11 cellular contexts compared by ENCODE assay signal in genomic region chr1:236535656-236536293, GRCh38. TPM values are rescaled to one million over a fixed set of nuclear protein-coding genes. Genes with fewer than 3 reads are reported as not detected.
DNase-seq lines count a peak whose midpoint lies in the region; ATAC-seq and TF ChIP-seq lines count a peak whose summit lies in the region.
"Had no signal": no experiment of that assay in that cellular context is flagged by ENCODE, and none has a peak within 500 bp of the region (broad histone marks: within the 10 kb centered on the region; RNA-seq: fewer than 3 reads in every experiment).

No MANE protein-coding gene starts in this region.

- TF ChIP-seq EP300 in SK-N-SH (IDR thresholded peaks at IDR 0.05; ENCODE audit: borderline replicate concordance in 1 of 2, low read depth in 1 of 2, low read length in 1 of 2): no peak

- no peak overlapping the region for H3K4me3 Mint-ChIP-seq in naive thymus-derived CD4-positive, alpha-beta T cell
- H3K4me3 Mint-ChIP-seq: nephron progenitor cell had no signal

- no peak overlapping the region for H2AFZ ChIP-seq in SK-N-SH (ENCODE audit: low read depth)

- H3F3A ChIP-seq in SK-N-SH (replicated peaks; ENCODE audit: insufficient read depth): peaks cover 4% of the 10 kb centered on the region

- peak overlapping the region in 6 of 9 donors; percentile 14 to 81 (median 43) for H3K27ac Mint-ChIP-seq in naive thymus-derived CD4-positive, alpha-beta T cell
- H3K27ac Mint-ChIP-seq: nephron progenitor cell had no signal

- H3K4me2 ChIP-seq in SK-N-SH: no peak overlapping the region
- H3K4me2 ChIP-seq: A549 had no signal

- peaks cover 0 to 39% (median 21%) of the 10 kb centered on the region in 5 donors for H3K36me3 Mint-ChIP-seq in naive thymus-derived CD4-positive, alpha-beta T cell

- H3K79me2 ChIP-seq in SK-N-SH (ENCODE audit: insufficient read depth): no peaks in the 10 kb centered on the region; the same call in 1 of the 2 replicates

- H3K9me3 ChIP-seq in SK-N-SH: no peaks in the 10 kb centered on the region
- no peaks in the 10 kb centered on the region for H3K9me3 ChIP-seq in SK-N-MC (ENCODE audit: low read depth, low read length)
- H3K9me3 ChIP-seq in naive thymus-derived CD4-positive, alpha-beta T cell (ENCODE audit: control insufficient read depth in 2 of 3, low read length in 3 of 3): no peaks in the 10 kb centered on the region
- H3K9me3 ChIP-seq in colonic mucosa: no peaks in the 10 kb centered on the region
- H3K9me3 ChIP-seq: A549 had no signal

- no peak for TF ChIP-seq RAD21 in SK-N-SH (IDR thresholded peaks at IDR 0.05; ENCODE audit: low read length)

- 96% methylated on average over 9 of the region's 9 CpGs for WGBS in SK-N-SH (ENCODE audit: low lambda C conversion rate)

- no peaks in the 10 kb centered on the region for H3K9me2 ChIP-seq in SK-N-SH

- peaks cover 0 to 8% of the 10 kb centered on the region in 2 experiments; a peak in 2 of 4 replicates for H3K4me1 ChIP-seq in SK-N-SH (ENCODE audit: control insufficient read depth in 1 of 2, insufficient read depth in 2 of 2, low read depth in 1 of 2, low read length in 1 of 2)
- peaks cover 4 to 7% of the 10 kb centered on the region in 2 donors for H3K4me1 ChIP-seq in naive thymus-derived CD4-positive, alpha-beta T cell (ENCODE audit: control insufficient read depth in 2 of 2, insufficient read depth in 2 of 2, low read length in 2 of 2)
- peaks cover 4% of the 10 kb centered on the region for H3K4me1 ChIP-seq in colonic mucosa

- TF ChIP-seq CTCF in SK-N-SH (IDR thresholded peaks at IDR 0.05) (no peak), colonic mucosa (IDR thresholded peaks at IDR 0.05) (no peak)

- H3K27me3 Mint-ChIP-seq in naive thymus-derived CD4-positive, alpha-beta T cell: no peaks in the 10 kb centered on the region

- peak overlapping the region in 1 of 2 experiments; percentile 24; a peak in 1 of 4 replicates for H3K27ac ChIP-seq in SK-N-SH (ENCODE audit: low read depth in 2 of 2, low read length in 1 of 2)
- H3K27ac ChIP-seq in SK-N-MC: peak overlapping the region; percentile 88
- no peak overlapping the region for H3K27ac ChIP-seq in naive thymus-derived CD4-positive, alpha-beta T cell (ENCODE audit: low read depth, low read length)
- no peak overlapping the region for H3K27ac ChIP-seq in colonic mucosa
- H3K27ac ChIP-seq: A549 had no signal

- CTCF ChIA-PET in SK-N-SH (lab: Yijun Ruan, JAX): interaction anchor here (0.7 to 1.4 kb wide), 3 partner anchors 10 to 427 kb away, joined by 3 read pairs; no protein-coding TSS in a partner anchor
- CTCF ChIA-PET in naive thymus-derived CD4-positive, alpha-beta T cell (lab: Charles Lee): interaction anchor here (0.6 kb wide), 1 partner anchor 728 kb away, joined by 3 read pairs; no protein-coding TSS in a partner anchor

- no peaks in the 10 kb centered on the region for H3K9me3 Mint-ChIP-seq in naive thymus-derived CD4-positive, alpha-beta T cell
- H3K9me3 Mint-ChIP-seq: nephron progenitor cell had no signal

- intact Hi-C loops in naive thymus-derived CD4-positive, alpha-beta T cell (cut with micrococcal nuclease): no loop called here
- intact Hi-C loops in colonic mucosa (cut with DNase I): no loop called here

- H3K4me3 ChIP-seq in SK-N-SH (ENCODE audit: low read depth in 2 of 2, low read length in 1 of 2): no peak overlapping the region
- peak overlapping the region; percentile 71 for H3K4me3 ChIP-seq in SK-N-MC
- H3K4me3 ChIP-seq in naive thymus-derived CD4-positive, alpha-beta T cell (ENCODE audit: low read length): no peak overlapping the region
- H3K4me3 ChIP-seq in colonic mucosa: no peak overlapping the region
- H3K4me3 ChIP-seq: A549 had no signal

- POLR2A ChIA-PET in SK-N-SH (lab: Yijun Ruan, JAX): interaction anchor here (0.9 kb wide), 1 partner anchor 69 kb away, joined by 3 read pairs; the partner anchor contains the start of gene HEATR1
- POLR2A ChIA-PET in naive thymus-derived CD4-positive, alpha-beta T cell (lab: Charles Lee): interaction anchor here (0.7 kb wide), 1 partner anchor 11 kb away, joined by 5 read pairs; no protein-coding TSS in a partner anchor

- H3K27me3 ChIP-seq in SK-N-SH (ENCODE audit: insufficient read depth): no peaks in the 10 kb centered on the region
- no peaks in the 10 kb centered on the region for H3K27me3 ChIP-seq in naive thymus-derived CD4-positive, alpha-beta T cell (ENCODE audit: control insufficient read depth in 2 of 2, insufficient read depth in 2 of 2, low read length in 2 of 2)
- no peaks in the 10 kb centered on the region for H3K27me3 ChIP-seq in colonic mucosa

- ATAC-seq in SK-N-SH treated with all-trans-retinoic acid at 6 μM for 48 hours: no peak
- ATAC-seq in naive thymus-derived CD4-positive, alpha-beta T cell: peak; percentile 64

- no peaks in the 10 kb centered on the region for H4K20me1 ChIP-seq in SK-N-SH (ENCODE audit: insufficient read depth)

- DNase-seq in SK-N-SH (peak; percentile 57), NCI-H1930 (lab: John Stamatoyannopoulos, UW) (peak; percentile 76 to 79), SK-N-MC (ENCODE audit: low read depth, low spot score) (peak; percentile 85), colonic mucosa (no peak), globus pallidus (ENCODE audit: low spot score) (no peak)
- DNase-seq in naive thymus-derived CD4-positive, alpha-beta T cell: no peak
- DNase-seq in activated CD4-positive, CD25-positive, alpha-beta regulatory T cell (lab: John Stamatoyannopoulos, UW): no peak
- DNase-seq: activated gamma-delta T cell treated with Interleukin-2 at 50 U/mL for 16 hours, nephron progenitor cell had no signal

- peaks cover 20 to 39% (median 35%) of the 10 kb centered on the region in 7 donors for H3K4me1 Mint-ChIP-seq in naive thymus-derived CD4-positive, alpha-beta T cell

- H3K9ac ChIP-seq in SK-N-SH (no peak overlapping the region), SK-N-MC (ENCODE audit: insufficient read length) (peak overlapping the region; percentile 30), colonic mucosa (ENCODE audit: low read depth in 2 of 2, low read length in 2 of 2) (no peak overlapping the region)

- peaks cover 10 to 38% of the 10 kb centered on the region in 2 experiments for H3K36me3 ChIP-seq in SK-N-SH (replicated peaks in 1 of 2; ENCODE audit: control insufficient read depth in 1 of 2, insufficient read depth in 2 of 2, low read length in 1 of 2)
- H3K36me3 ChIP-seq in SK-N-MC (ENCODE audit: insufficient read depth, low read length): no peaks in the 10 kb centered on the region
- H3K36me3 ChIP-seq in naive thymus-derived CD4-positive, alpha-beta T cell (ENCODE audit: control insufficient read depth in 2 of 3, insufficient read depth in 3 of 3, low read length in 3 of 3): peaks cover 20 to 63% (median 24%) of the 10 kb centered on the region in 3 experiments
- no peaks in the 10 kb centered on the region for H3K36me3 ChIP-seq in colonic mucosa

TF ChIP-seq in SK-N-SH, 30 proteins besides CTCF, POLR2A, EP300 and RAD21 (continues in another document):
- no peak for TF ChIP-seq MEF2A (IDR thresholded peaks at IDR 0.05; ENCODE audit: borderline replicate concordance, low read depth)
- TF ChIP-seq EZH2phosphoT487 (IDR thresholded peaks at IDR 0.05; ENCODE audit: borderline replicate concordance, low read depth): no peak
- TF ChIP-seq MXI1 (IDR thresholded peaks at IDR 0.05; ENCODE audit: low read depth, low read length): no peak
- no peak for TF ChIP-seq JUND (IDR thresholded peaks at IDR 0.05)
- no peak for TF ChIP-seq TAF1 (IDR thresholded peaks at IDR 0.05; ENCODE audit: borderline replicate concordance, low read depth, low read length)
- no peak for TF ChIP-seq SMC3 (IDR thresholded peaks at IDR 0.05; ENCODE audit: low read depth, low read length)
- TF ChIP-seq POLR2AphosphoS5 (IDR thresholded peaks at IDR 0.05; ENCODE audit: low read depth, low read length): no peak
- TF ChIP-seq NFIC (IDR thresholded peaks at IDR 0.05; ENCODE audit: borderline replicate concordance): no peak

TF ChIP-seq in SK-N-SH treated with all-trans-retinoic acid at 6 μM for 48 hours, 23 proteins besides CTCF, POLR2A, EP300 and RAD21:
- TF ChIP-seq OSR1 (CRISPR knock-in tag; IDR thresholded peaks at IDR 0.05) (no peak), ESRRG (CRISPR knock-in tag; IDR thresholded peaks at IDR 0.05) (no peak), POU6F1 (CRISPR knock-in tag; IDR thresholded peaks at IDR 0.05; ENCODE audit: borderline replicate concordance, low read depth) (no peak), ZNF8 (CRISPR knock-in tag; IDR thresholded peaks at IDR 0.05) (no peak)
TF ChIP-seq in SK-N-SH treated with all-trans-retinoic acid at 6 μM for 48 hours: peak in this region for 0.

RNA-seq across cellular contexts. Expression of gene LGALS8, which starts 12.0 kb away (rescaled TPM):
- polyA plus RNA-seq in SK-N-SH (2012; rRNA removed): 18.9 and 30.3 TPM in 2 replicates
- polyA plus RNA-seq in SK-N-SH (2012; cell fraction: cytosol; rRNA removed): 18.4 and 19.8 TPM in 2 replicates
- polyA plus RNA-seq in SK-N-SH (2012; cell fraction: nucleus; rRNA removed): 74.2 and 96.2 TPM in 2 replicates
- total RNA-seq in naive thymus-derived CD4-positive, alpha-beta T cell: 100 to 1,000 TPM; 114 to 143 (median 134) TPM
- 10 to 100 TPM; 41.3 to 45.0 TPM for polyA plus RNA-seq in naive thymus-derived CD4-positive, alpha-beta T cell
- 10 to 100 TPM; 33.5 to 58.4 TPM for total RNA-seq in colonic mucosa

Comparison
In these comparisons a context has a peak if more than half of its experiments do, and no peak if none do; other contexts are left out.
1. DNase-seq: peak in SK-N-SH (single experiment), NCI-H1930 (2 of 2) and SK-N-MC (single experiment); none in naive thymus-derived CD4-positive, alpha-beta T cell (0 of 9), colonic mucosa (single experiment), activated CD4-positive, CD25-positive, alpha-beta regulatory T cell (0 of 4) and globus pallidus (single experiment).